ENCODE assay signal across 8 cellular contexts in the genomic region with DNA sequence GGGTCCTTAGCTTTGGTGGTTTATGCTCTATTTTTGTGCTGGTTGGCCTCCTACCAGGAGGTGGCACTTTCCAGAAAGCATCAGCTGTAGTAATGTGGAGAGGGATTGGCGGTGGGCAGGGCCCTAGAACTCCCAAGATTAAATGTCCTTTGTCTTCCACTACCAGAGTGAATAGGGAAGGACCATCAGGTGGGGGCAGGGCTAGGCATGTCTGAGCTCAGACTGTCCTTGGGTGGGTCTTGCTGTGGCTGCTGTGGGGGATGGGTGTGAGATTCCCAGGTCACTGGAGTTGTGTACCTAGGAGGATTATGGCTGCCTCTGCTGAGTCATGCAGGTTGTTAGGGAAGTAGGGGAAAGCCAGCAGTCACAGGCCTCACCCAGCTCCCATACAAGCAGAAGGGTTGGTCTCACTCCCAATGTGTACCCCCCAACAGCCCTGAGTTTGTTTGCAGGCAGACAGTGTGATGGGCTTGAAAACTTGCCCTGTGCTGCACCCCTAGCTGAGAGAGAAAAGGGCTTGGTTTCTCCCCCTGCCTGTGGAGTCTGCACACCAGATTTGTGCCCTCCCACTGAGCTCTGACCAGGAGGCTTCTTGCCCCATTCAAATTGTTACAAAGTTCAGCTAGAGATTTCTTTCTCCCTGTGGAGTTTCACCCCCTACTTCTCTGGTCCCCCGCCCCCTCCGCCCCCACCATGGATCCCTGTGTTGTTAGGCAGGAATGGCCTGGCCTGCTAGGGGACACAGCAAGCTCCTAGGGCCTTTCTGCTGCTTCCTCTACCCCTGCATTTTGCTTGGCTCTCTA.
DNase-seq lines count a peak whose midpoint lies in the region; ATAC-seq and TF ChIP-seq lines count a peak whose summit lies in the region.
"Not testable (repeated sequence)": the region's sequence is repeated elsewhere in the genome, so short reads cannot be mapped to it uniquely, and the experiment has no call there.

No MANE protein-coding gene starts in this region.

- H3K36me3 ChIP-seq in HUES6 (ENCODE audit: control insufficient read depth, insufficient read depth, low read length); Peyer's patch; neural progenitor cell; testis (ENCODE audit: low read depth, missing control alignments): not testable (repeated sequence)
- H3K36me3 ChIP-seq in mammary epithelial cell (ENCODE audit: insufficient read depth, low read length) (peaks cover 13% of the 10 kb centered on the region), esophagus muscularis mucosa (peaks cover 0 to 30% (median 13%) of the 10 kb centered on the region in 4 donors)

- TF ChIP-seq CTCF in Peyer's patch (IDR thresholded peaks at IDR 0.05); mammary epithelial cell (conservative IDR thresholded peaks at IDR 0.05 in 1 of 2, IDR thresholded peaks at IDR 0.05 in 1 of 2; ENCODE audit: extremely low read depth in 1 of 2, insufficient read depth in 1 of 2, low read depth in 1 of 2, low read length in 2 of 2); esophagus muscularis mucosa (IDR thresholded peaks at IDR 0.05); neural progenitor cell (IDR thresholded peaks at IDR 0.05); testis (IDR thresholded peaks at IDR 0.05): not testable (repeated sequence)

- H3K4me1 ChIP-seq in HUES6 (ENCODE audit: control insufficient read depth, insufficient read depth, low read length): peaks cover 19% of the 10 kb centered on the region; the same call in 1 of the 2 replicates
- H3K4me1 ChIP-seq in Peyer's patch; mammary epithelial cell (ENCODE audit: insufficient read depth, low read length); esophagus muscularis mucosa; testis: not testable (repeated sequence)
- peaks cover 20% of the 10 kb centered on the region for H3K4me1 ChIP-seq in neural progenitor cell

- H3K27ac Mint-ChIP-seq in neural progenitor cell: not testable (repeated sequence)

- H4K20me1 ChIP-seq in mammary epithelial cell (ENCODE audit: insufficient read depth, low read length); neural progenitor cell (ENCODE audit: low read depth): not testable (repeated sequence)

- peak overlapping the region; percentile 62 for H2AFZ ChIP-seq in mammary epithelial cell (ENCODE audit: low read depth, low read length)
- peak overlapping the region; percentile 87 for H2AFZ ChIP-seq in neural progenitor cell (replicated peaks)

- peak overlapping the region; percentile 64; the same call in 1 of the 2 replicates for H3K27ac ChIP-seq in HUES6 (ENCODE audit: low read depth, low read length)
- H3K27ac ChIP-seq in Peyer's patch; mammary epithelial cell (ENCODE audit: insufficient read depth, low read depth, low read length); esophagus muscularis mucosa (replicated peaks in 1 of 4); neural progenitor cell; testis: not testable (repeated sequence)

- not testable (repeated sequence) for TF ChIP-seq POLR2A in Peyer's patch (IDR thresholded peaks at IDR 0.05); esophagus muscularis mucosa (IDR thresholded peaks at IDR 0.05; ENCODE audit: low read depth); testis (IDR thresholded peaks at IDR 0.05)

- H3K4me3 ChIP-seq in HUES6 (ENCODE audit: low read depth, low read length): peak overlapping the region; percentile 10; the same call in 1 of the 2 replicates
- H3K4me3 ChIP-seq in Peyer's patch; mammary epithelial cell (replicated peaks in 1 of 3; ENCODE audit: insufficient read depth in 1 of 3, low read depth in 2 of 3, low read length in 3 of 3); esophagus muscularis mucosa; neural progenitor cell; testis: not testable (repeated sequence)

- H3K79me2 ChIP-seq in mammary epithelial cell (ENCODE audit: insufficient read depth, low read length); neural progenitor cell (ENCODE audit: low read depth): not testable (repeated sequence)

- not testable (repeated sequence) for BruUV-seq in mammary epithelial cell (replicated peaks; lab: Mats Ljungman, UMichigan)

- WGBS in mammary epithelial cell (ENCODE audit: low coverage, missing lambda C conversion rate): 100% methylated on average over 1 of the region's 3 CpGs
- WGBS in esophagus muscularis mucosa: 100% methylated on average over 3 of the region's 3 CpGs
- 74 to 88% methylated on average over 3 of the region's 3 CpGs for WGBS in testis, 2 donors

- TF ChIP-seq EP300 in esophagus muscularis mucosa (IDR thresholded peaks at IDR 0.05): not testable (repeated sequence)

- H3K36me3 Mint-ChIP-seq in neural progenitor cell: not testable (repeated sequence)

- CTCF ChIA-PET in mammary epithelial cell (lab: Charles Lee; ENCODE audit: low non-redundant PET): not testable (repeated sequence)

- not testable (repeated sequence) for H3K4me3 Mint-ChIP-seq in neural progenitor cell

- H3F3A ChIP-seq in neural progenitor cell (ENCODE audit: low read depth): not testable (repeated sequence)

- in situ Hi-C loops in mammary epithelial cell (cut with MboI; ENCODE audit: low sequenced_read_pairs in 2 of 2): not testable (repeated sequence)

- not testable (repeated sequence) for H3K9me3 Mint-ChIP-seq in neural progenitor cell

- H3K4me1 Mint-ChIP-seq in neural progenitor cell: not testable (repeated sequence)

- not testable (repeated sequence) for H3K4me2 ChIP-seq in mammary epithelial cell (ENCODE audit: insufficient read depth, low read depth, low read length); neural progenitor cell

- DNase-seq in DMS53 (lab: John Stamatoyannopoulos, UW) (peak; percentile 21), Peyer's patch (peak in 2 of 3 donors; percentile 53 to 54), esophagus muscularis mucosa (ENCODE audit: extremely low spot score) (peak; percentile 83), left colon (peak; percentile 70 to 82), testis (peak; percentile 31)
- DNase-seq in mammary epithelial cell; neural progenitor cell (ENCODE audit: low spot score): not testable (repeated sequence)

- intact Hi-C loops in mammary epithelial cell (cut with micrococcal nuclease); esophagus muscularis mucosa (cut with DNase I); left colon (cut with DNase I, micrococcal nuclease); testis (cut with DNase I; ENCODE audit: low total_unique reads): not testable (repeated sequence)

- dilution Hi-C loops in mammary epithelial cell (cut with HindIII; ENCODE audit: low sequenced_read_pairs): not testable (repeated sequence)

- H3K27me3 ChIP-seq in HUES6 (ENCODE audit: control insufficient read depth, insufficient read depth, low read length); Peyer's patch; mammary epithelial cell (ENCODE audit: insufficient read depth, low read length); esophagus muscularis mucosa; neural progenitor cell; testis: not testable (repeated sequence)

- not testable (repeated sequence) for H3K27me3 Mint-ChIP-seq in neural progenitor cell (ENCODE audit: insufficient read depth, low read depth)

- H3K9me3 ChIP-seq in HUES6 (ENCODE audit: control insufficient read depth, insufficient read depth, low read depth, low read length); Peyer's patch; mammary epithelial cell (replicated peaks; ENCODE audit: insufficient read depth, low read length); esophagus muscularis mucosa; neural progenitor cell (ENCODE audit: low read depth); testis: not testable (repeated sequence)

- peak overlapping the region; percentile 67 for H3K9ac ChIP-seq in HUES6 (ENCODE audit: low read length)
- H3K9ac ChIP-seq in mammary epithelial cell (ENCODE audit: insufficient read depth, low read length); neural progenitor cell: not testable (repeated sequence)

- peak; percentile 77 for ATAC-seq in left colon
